Comparison of ENCODE assay signal across 12 cellular contexts in genomic region chr1:154440031-154440430, GRCh38. TPM values are rescaled to one million over a fixed set of nuclear protein-coding genes. Genes with fewer than 3 reads are reported as not detected.
A peak's percentile ranks its signal among the peaks of the same experiment; 100 is the strongest.
DNase-seq lines count a peak whose midpoint lies in the region; ATAC-seq lines count a peak whose summit lies in the region.
"Had no signal": no experiment of that assay in that cellular context is flagged by ENCODE, and none has a peak within 500 bp of the region (broad histone marks: within the 10 kb centered on the region; RNA-seq: fewer than 3 reads in every experiment).

No MANE protein-coding gene starts in this region.

- H3K27ac Mint-ChIP-seq in CD4-positive, CD25-positive, alpha-beta regulatory T cell = peak overlapping the region; percentile 89 to 96 (median 92)
- H3K27ac Mint-ChIP-seq in activated T-helper 1 cell treated with anti-CD3 and anti-CD28 coated beads, Interleukin-12 subunit alpha, Interleukin-12 subunit beta, Interleukin-2, Interleukin-4 antibody, amounts not matched to agents 30 ng/mL and 10 ng/mL and 1 ng/mL, durations not matched to agents 14 hours and 24 hours and 36 hours = peak overlapping the region; percentile 96
- peak overlapping the region; percentile 45 for H3K27ac Mint-ChIP-seq in memory B cell

- ATAC-seq in CD4-positive, CD25-positive, alpha-beta regulatory T cell (ENCODE audit: low read depth in 2 of 2) = no peak
- ATAC-seq in GM19025 (IDR thresholded peaks at IDR 0.05; ENCODE audit: low read depth, unreplicated experiment) (peak; percentile 2), memory B cell (ENCODE audit: low read depth) (no peak)

- H3K27ac ChIP-seq in CD4-positive, CD25-positive, alpha-beta regulatory T cell (ENCODE audit: insufficient read depth, low read length, poor library complexity, severe bottlenecking) = peak overlapping the region; percentile 56

- H3K9me3 ChIP-seq in CD4-positive, CD25-positive, alpha-beta regulatory T cell (ENCODE audit: control insufficient read depth in 2 of 2, low read length in 2 of 2) = no peaks in the 10 kb centered on the region
- H3K9me3 ChIP-seq: Caco-2 had no signal

- intact Hi-C loops in activated T-helper 1 cell treated with anti-CD3 and anti-CD28 coated beads, Interleukin-12 subunit alpha, Interleukin-12 subunit beta, Interleukin-2, Interleukin-4 antibody, amounts not matched to agents 30 ng/mL and 10 ng/mL and 1 ng/mL, durations not matched to agents 14 hours and 24 hours and 36 hours (cut with micrococcal nuclease) = loop anchor here (5.0 kb wide), 1 partner anchor 37 kb away; no protein-coding TSS in a partner anchor

- H3K4me1 Mint-ChIP-seq in CD4-positive, CD25-positive, alpha-beta regulatory T cell = peaks cover 12 to 69% (median 47%) of the 10 kb centered on the region in 4 donors
- H3K4me1 Mint-ChIP-seq in activated T-helper 1 cell treated with anti-CD3 and anti-CD28 coated beads, Interleukin-12 subunit alpha, Interleukin-12 subunit beta, Interleukin-2, Interleukin-4 antibody, amounts not matched to agents 30 ng/mL and 10 ng/mL and 1 ng/mL, durations not matched to agents 14 hours and 24 hours and 36 hours (ENCODE audit: low read depth) = peaks cover 55% of the 10 kb centered on the region
- peaks cover 10% of the 10 kb centered on the region for H3K4me1 Mint-ChIP-seq in memory B cell

- H3K9me3 Mint-ChIP-seq in CD4-positive, CD25-positive, alpha-beta regulatory T cell = no peaks in the 10 kb centered on the region
- no peaks in the 10 kb centered on the region for H3K9me3 Mint-ChIP-seq in activated T-helper 1 cell treated with anti-CD3 and anti-CD28 coated beads, Interleukin-12 subunit alpha, Interleukin-12 subunit beta, Interleukin-2, Interleukin-4 antibody, amounts not matched to agents 30 ng/mL and 10 ng/mL and 1 ng/mL, durations not matched to agents 14 hours and 24 hours and 36 hours
- H3K9me3 Mint-ChIP-seq in memory B cell = no peaks in the 10 kb centered on the region

- peaks cover 50% of the 10 kb centered on the region for H3K4me1 ChIP-seq in CD4-positive, CD25-positive, alpha-beta regulatory T cell (ENCODE audit: control insufficient read depth, insufficient read depth, low read length, poor library complexity, severe bottlenecking)

- H3K27me3 Mint-ChIP-seq in CD4-positive, CD25-positive, alpha-beta regulatory T cell = no peaks in the 10 kb centered on the region
- H3K27me3 Mint-ChIP-seq in activated T-helper 1 cell treated with anti-CD3 and anti-CD28 coated beads, Interleukin-12 subunit alpha, Interleukin-12 subunit beta, Interleukin-2, Interleukin-4 antibody, amounts not matched to agents 30 ng/mL and 10 ng/mL and 1 ng/mL, durations not matched to agents 14 hours and 24 hours and 36 hours (ENCODE audit: insufficient read depth) = peaks cover 7% of the 10 kb centered on the region
- H3K27me3 Mint-ChIP-seq in memory B cell = no peaks in the 10 kb centered on the region

- H3K36me3 ChIP-seq in CD4-positive, CD25-positive, alpha-beta regulatory T cell (ENCODE audit: control insufficient read depth, insufficient read depth, low read length) = peaks cover 66% of the 10 kb centered on the region

- H3K4me3 Mint-ChIP-seq in CD4-positive, CD25-positive, alpha-beta regulatory T cell = peak overlapping the region; percentile 21 to 73 (median 58)
- peak overlapping the region; percentile 56 for H3K4me3 Mint-ChIP-seq in activated T-helper 1 cell treated with anti-CD3 and anti-CD28 coated beads, Interleukin-12 subunit alpha, Interleukin-12 subunit beta, Interleukin-2, Interleukin-4 antibody, amounts not matched to agents 30 ng/mL and 10 ng/mL and 1 ng/mL, durations not matched to agents 14 hours and 24 hours and 36 hours
- no peak overlapping the region for H3K4me3 Mint-ChIP-seq in memory B cell

- H3K36me3 Mint-ChIP-seq in CD4-positive, CD25-positive, alpha-beta regulatory T cell = peaks cover 45% of the 10 kb centered on the region
- H3K36me3 Mint-ChIP-seq in activated T-helper 1 cell treated with anti-CD3 and anti-CD28 coated beads, Interleukin-12 subunit alpha, Interleukin-12 subunit beta, Interleukin-2, Interleukin-4 antibody, amounts not matched to agents 30 ng/mL and 10 ng/mL and 1 ng/mL, durations not matched to agents 14 hours and 24 hours and 36 hours (ENCODE audit: low read depth) = peaks cover 17% of the 10 kb centered on the region
- H3K36me3 Mint-ChIP-seq in memory B cell = peaks cover 8% of the 10 kb centered on the region

- H3K4me3 ChIP-seq in CD4-positive, CD25-positive, alpha-beta regulatory T cell (ENCODE audit: low read depth, low read length) = peak overlapping the region; percentile 41

- DNase-seq in CD4-positive, CD25-positive, alpha-beta regulatory T cell = no peak
- no peak for DNase-seq in activated T-helper 1 cell treated with anti-CD3 and anti-CD28 coated beads, Interleukin-12 subunit alpha, Interleukin-12 subunit beta, Interleukin-2, Interleukin-4 antibody, amounts not matched to agents 30 ng/mL and 10 ng/mL and 1 ng/mL, durations not matched to agents 14 hours and 24 hours and 36 hours (ENCODE audit: low spot score)
- DNase-seq in memory B cell (ENCODE audit: low spot score in 2 of 2) (no peak), NCI-H1694 treated with DMSO at 0.1 percent for 48 hours (lab: John Stamatoyannopoulos, UW) (no peak), AML-193 (lab: John Stamatoyannopoulos, UW) (no peak)
- no peak for DNase-seq in stimulated activated naive CD4-positive, alpha-beta T cell treated with Interleukin-2 at 50 U/mL for 16 hours (lab: John Stamatoyannopoulos, UW)
- DNase-seq in activated effector memory CD4-positive, alpha-beta T cell treated with Interleukin-2 at 50 U/mL for 16 hours = no peak
- DNase-seq: effector CD8-positive, alpha-beta T cell; NCI-H510A; Right ventricle myocardium superior had no signal

- no peaks in the 10 kb centered on the region for H3K27me3 ChIP-seq in CD4-positive, CD25-positive, alpha-beta regulatory T cell (ENCODE audit: control insufficient read depth, insufficient read depth, low read length)

RNA-seq across cellular contexts. Expression of gene IL6R, which starts 34.9 kb away (rescaled TPM):
- 135 TPM for total RNA-seq in CD4-positive, CD25-positive, alpha-beta regulatory T cell
- polyA plus RNA-seq in CD4-positive, CD25-positive, alpha-beta regulatory T cell = 10 to 100 TPM; 54.5 to 84.4 (median 62.2) TPM
- total RNA-seq in activated T-helper 1 cell treated with anti-CD3 and anti-CD28 coated beads, Interleukin-12 subunit alpha, Interleukin-12 subunit beta, Interleukin-2, Interleukin-4 antibody, amounts not matched to agents 30 ng/mL and 10 ng/mL and 1 ng/mL, durations not matched to agents 14 hours and 24 hours and 36 hours = 4.9 and 5.0 TPM in 2 replicates

Comparison
In these comparisons a context has a peak if more than half of its experiments do, and no peak if none do; other contexts are left out.
1. H3K27ac Mint-ChIP-seq: peak in every context shown above with its lines; median percentile 96 in activated T-helper 1 cell treated with anti-CD3 and anti-CD28 coated beads, Interleukin-12 subunit alpha, Interleukin-12 subunit beta, Interleukin-2, Interleukin-4 antibody, amounts not matched to agents 30 ng/mL and 10 ng/mL and 1 ng/mL, durations not matched to agents 14 hours and 24 hours and 36 hours; 92 in CD4-positive, CD25-positive, alpha-beta regulatory T cell; 45 in memory B cell.
2. RNA of gene IL6R, which starts 34.9 kb away (total RNA-seq): 135 TPM in CD4-positive, CD25-positive, alpha-beta regulatory T cell (single experiment); 4.9 to 5.0 TPM in activated T-helper 1 cell treated with anti-CD3 and anti-CD28 coated beads, Interleukin-12 subunit alpha, Interleukin-12 subunit beta, Interleukin-2, Interleukin-4 antibody, amounts not matched to agents 30 ng/mL and 10 ng/mL and 1 ng/mL, durations not matched to agents 14 hours and 24 hours and 36 hours; every median in the first group is over 10 times any median in the second.